In genomic region chr11:117231637-117232021, GRCh38 we compare ENCODE assay signal across 8 cellular contexts. TPM values are rescaled to one million over a fixed set of nuclear protein-coding genes. Genes with fewer than 3 reads are reported as not detected.
DNase-seq lines count a peak whose midpoint lies in the region; ATAC-seq and TF ChIP-seq lines count a peak whose summit lies in the region.

No MANE protein-coding gene starts in this region.

- peak overlapping the region; percentile 12 for H2AK5ac ChIP-seq in mesendoderm (ENCODE audit: low read length)

- peaks cover 17% of the 10 kb centered on the region for H3K79me1 ChIP-seq in mesendoderm (ENCODE audit: low read length)

- H4K8ac ChIP-seq in mesendoderm (ENCODE audit: low read depth, low read length), result no peak overlapping the region

- 0 to 2% methylated on average over 9 to 13 of the region's 13 CpGs for WGBS in body of pancreas, 2 donors
- WGBS in mesendoderm (ENCODE audit: extremely low coverage, insufficient coverage, low lambda C conversion rate), result no CpG with 5 or more reads among the region's 13 CpGs

- no peaks in the 10 kb centered on the region for H3K9me3 Mint-ChIP-seq in stimulated activated naive CD8-positive, alpha-beta T cell treated with anti-CD3 and anti-CD28 coated beads, Interleukin-15, Interleukin-2, amounts not matched to agents 100 ng/mL and 50 ng/mL, for 24 hours

- H3K27me3 Mint-ChIP-seq in stimulated activated naive CD8-positive, alpha-beta T cell treated with anti-CD3 and anti-CD28 coated beads, Interleukin-15, Interleukin-2, amounts not matched to agents 100 ng/mL and 50 ng/mL, for 24 hours, result no peaks in the 10 kb centered on the region

- H3K27ac Mint-ChIP-seq in stimulated activated naive CD8-positive, alpha-beta T cell treated with anti-CD3 and anti-CD28 coated beads, Interleukin-15, Interleukin-2, amounts not matched to agents 100 ng/mL and 50 ng/mL, for 24 hours, result peak overlapping the region; percentile 97

- H2BK120ac ChIP-seq in mesendoderm (ENCODE audit: low read depth, low read length), result no peak overlapping the region

- peaks cover 19% of the 10 kb centered on the region for H3K79me2 ChIP-seq in mesendoderm (ENCODE audit: control insufficient read depth, insufficient read depth, low read length)

- H4K5ac ChIP-seq in mesendoderm (ENCODE audit: low read length), result no peak overlapping the region

- no peak overlapping the region for H2BK15ac ChIP-seq in mesendoderm (replicated peaks; ENCODE audit: low read depth)

- peaks cover 37% of the 10 kb centered on the region for H3K36me3 Mint-ChIP-seq in stimulated activated naive CD8-positive, alpha-beta T cell treated with anti-CD3 and anti-CD28 coated beads, Interleukin-15, Interleukin-2, amounts not matched to agents 100 ng/mL and 50 ng/mL, for 24 hours (ENCODE audit: low read depth)

- H3K27ac ChIP-seq in body of pancreas, result peak overlapping the region in 3 of 4 donors; percentile 84 to 95 (median 92)
- peak overlapping the region; percentile 67 for H3K27ac ChIP-seq in mesendoderm (ENCODE audit: low read depth, low read length)

- ATAC-seq in stimulated activated naive CD8-positive, alpha-beta T cell treated with anti-CD3 and anti-CD28 coated beads, Interleukin-15, Interleukin-2, amounts not matched to agents 100 U/mL and 50 U/mL, for 24 hours, result no peak
- ATAC-seq in body of pancreas, result no peak

- peak overlapping the region; percentile 1 for H3K4ac ChIP-seq in mesendoderm (ENCODE audit: low read depth, low read length)

- H3K36me3 ChIP-seq in body of pancreas (replicated peaks in 1 of 2; ENCODE audit: insufficient read depth in 1 of 2, low read depth in 2 of 2) (peaks cover 0 to 13% of the 10 kb centered on the region in 2 donors), mesendoderm (ENCODE audit: control insufficient read depth, insufficient read depth, low read length) (peaks cover 2% of the 10 kb centered on the region)

- H3K9me3 ChIP-seq in body of pancreas, result no peaks in the 10 kb centered on the region

- H3K4me3 ChIP-seq in body of pancreas (peak overlapping the region; percentile 57 to 82), mesendoderm (ENCODE audit: low read length) (peak overlapping the region; percentile 80)

- TF ChIP-seq POLR2A in body of pancreas (IDR thresholded peaks at IDR 0.05), result no peak

- intact Hi-C loops in body of pancreas (cut with DNase I), result no loop called here

- peak overlapping the region; percentile 95 for H3K4me2 ChIP-seq in mesendoderm (ENCODE audit: low read length)

- H3K9ac ChIP-seq in mesendoderm (ENCODE audit: low read length), result peak overlapping the region; percentile 92

- no peak overlapping the region for H3K23ac ChIP-seq in mesendoderm (ENCODE audit: low read length)

- H3K4me1 ChIP-seq in body of pancreas, result peaks cover 36% of the 10 kb centered on the region
- H3K4me1 ChIP-seq in mesendoderm (ENCODE audit: control insufficient read depth, low read depth, low read length), result no peaks in the 10 kb centered on the region

- H3K56ac ChIP-seq in mesendoderm (ENCODE audit: low read length), result peak overlapping the region; percentile 95

- DNase-seq in stimulated activated naive CD8-positive, alpha-beta T cell treated with anti-CD3 and anti-CD28 coated beads, Interleukin-15, Interleukin-2, amounts not matched to agents 100 U/mL and 50 U/mL, for 24 hours, result no peak
- DNase-seq in body of pancreas (no peak), mesendoderm (no peak), DMS153 treated with DMSO at 0.1 percent for 48 hours (lab: John Stamatoyannopoulos, UW; ENCODE audit: unreplicated experiment) (no peak), COLO829 (ENCODE audit: low spot score) (no peak)
- no peak for DNase-seq in activated effector memory CD4-positive, alpha-beta T cell treated with anti-CD3 and anti-CD28 coated beads, Interleukin-2, amount 50 U/mL, for 16 hours
- no peak for DNase-seq in stimulated activated naive CD4-positive, alpha-beta T cell treated with Interleukin-2 at 50 U/mL for 16 hours (lab: John Stamatoyannopoulos, UW)

- peak overlapping the region; percentile 76 for H2BK5ac ChIP-seq in mesendoderm (ENCODE audit: low read length)

- H3K4me1 Mint-ChIP-seq in stimulated activated naive CD8-positive, alpha-beta T cell treated with anti-CD3 and anti-CD28 coated beads, Interleukin-15, Interleukin-2, amounts not matched to agents 100 ng/mL and 50 ng/mL, for 24 hours (ENCODE audit: low read depth), result peaks cover 53% of the 10 kb centered on the region

- H3K4me3 Mint-ChIP-seq in stimulated activated naive CD8-positive, alpha-beta T cell treated with anti-CD3 and anti-CD28 coated beads, Interleukin-15, Interleukin-2, amounts not matched to agents 100 ng/mL and 50 ng/mL, for 24 hours, result peak overlapping the region; percentile 96

- H3K18ac ChIP-seq in mesendoderm (ENCODE audit: low read length), result peak overlapping the region; percentile 94

- H3K27me3 ChIP-seq in body of pancreas (no peaks in the 10 kb centered on the region), mesendoderm (ENCODE audit: insufficient read depth, low read length, poor library complexity) (no peaks in the 10 kb centered on the region)

- no peak for TF ChIP-seq CTCF in body of pancreas (IDR thresholded peaks at IDR 0.05)

RNA-seq across cellular contexts. Expression of gene PCSK7, which starts 0.2 kb away (rescaled TPM):
- total RNA-seq in body of pancreas, result 10 to 100 TPM; 25.9 to 86.0 TPM
- polyA plus RNA-seq in mesendoderm (2013, experiment 1 of 2), result 15.6 TPM
- polyA plus RNA-seq in mesendoderm (2013, experiment 2 of 2), result 15.8 TPM

RNA-seq across cellular contexts. Expression of gene RNF214, which starts 0.8 kb away (rescaled TPM):
- total RNA-seq in body of pancreas, result 10 to 100 TPM; 10.2 to 12.5 TPM
- polyA plus RNA-seq in mesendoderm (2013, experiment 1 of 2), result 16.9 TPM
- polyA plus RNA-seq in mesendoderm (2013, experiment 2 of 2), result 16.0 TPM

RNA-seq across cellular contexts. Expression of gene TAGLN, which starts 32.5 kb away (rescaled TPM):
- 100 to 1,000 TPM; 124 to 372 TPM for total RNA-seq in body of pancreas
- 928 TPM for polyA plus RNA-seq in mesendoderm (2013, experiment 1 of 2)
- 989 TPM for polyA plus RNA-seq in mesendoderm (2013, experiment 2 of 2)

RNA-seq across cellular contexts. Expression of gene SIDT2, which starts 53.1 kb away (rescaled TPM):
- total RNA-seq in body of pancreas, result 10 to 100 TPM; 42.0 to 88.7 TPM
- 9.6 TPM for polyA plus RNA-seq in mesendoderm (2013, experiment 1 of 2)
- polyA plus RNA-seq in mesendoderm (2013, experiment 2 of 2), result 8.7 TPM

RNA-seq across cellular contexts. Expression of gene BACE1-AS, which starts 59.5 kb away (rescaled TPM):
- total RNA-seq in body of pancreas, result 1 to 10 TPM; 5.3 to 6.0 TPM
- 4.8 TPM for polyA plus RNA-seq in mesendoderm (2013, experiment 1 of 2)
- 5.1 TPM for polyA plus RNA-seq in mesendoderm (2013, experiment 2 of 2)
